27 cellular contexts compared by ENCODE assay signal in the genomic region with DNA sequence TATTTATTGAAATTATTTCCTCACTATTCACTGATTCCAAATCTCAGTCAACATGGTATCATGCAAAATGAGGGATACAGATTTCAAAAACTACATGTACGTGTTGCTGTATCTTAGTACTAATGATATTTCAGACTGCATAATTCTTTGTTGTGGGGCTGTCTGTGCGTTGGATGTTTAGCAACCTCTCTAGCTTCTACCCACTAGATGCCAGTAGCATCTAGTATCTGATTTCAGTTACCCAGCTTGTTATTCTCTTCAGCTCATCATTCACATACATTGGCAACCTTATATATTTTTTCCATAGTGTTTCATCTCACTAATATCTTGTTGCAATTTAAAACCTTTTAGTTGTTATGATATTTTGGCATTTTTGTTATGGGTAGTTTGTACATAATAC. TPM values are rescaled to one million over a fixed set of nuclear protein-coding genes. Genes with fewer than 3 reads are reported as not detected.
A peak's percentile ranks its signal among the peaks of the same experiment; 100 is the strongest.
DNase-seq lines count a peak whose midpoint lies in the region; ATAC-seq and TF ChIP-seq lines count a peak whose summit lies in the region.
"Had no signal": no experiment of that assay in that cellular context is flagged by ENCODE, and none has a peak within 500 bp of the region (broad histone marks: within the 10 kb centered on the region; RNA-seq: fewer than 3 reads in every experiment).

No MANE protein-coding gene starts in this region.

- BruUV-seq in HCT116 (replicated peaks; lab: Mats Ljungman, UMichigan): no TSS peak

- peaks cover 0 to 10% of the 10 kb centered on the region in 2 experiments; a peak in 2 of 4 replicates for H3K4me1 ChIP-seq in HCT116 (ENCODE audit: control insufficient read depth in 1 of 2, insufficient read depth in 2 of 2, low read length in 2 of 2)
- H3K4me1 ChIP-seq: testis, uterus had no signal

- RAD21 ChIA-PET in HCT116 (lab: Charles Lee; ENCODE audit: low non-redundant PET in 1 of 2, low total read pairs in 2 of 2, uncharacterized antibody in 2 of 2, unreplicated experiment in 2 of 2): no interaction called here

- H3K36me3 ChIP-seq in HCT116 (ENCODE audit: control insufficient read depth in 1 of 2, insufficient read depth in 2 of 2, low read length in 2 of 2): no peaks in the 10 kb centered on the region
- H3K36me3 ChIP-seq in SU-DHL-6 (ENCODE audit: low read length): no peaks in the 10 kb centered on the region
- H3K36me3 ChIP-seq: SJCRH30, uterus had no signal

- H2AFZ ChIP-seq in HCT116 (ENCODE audit: low read depth, low read length, poor library complexity, severe bottlenecking) (peak overlapping the region; percentile 28), SU-DHL-6 (ENCODE audit: low read depth, low read length, severe bottlenecking) (no peak overlapping the region)

- H3K36me3 Mint-ChIP-seq in activated naive CD8-positive, alpha-beta T cell treated with anti-CD3 and anti-CD28 coated beads, Interleukin-2, amount 50 U/mL, for 24 hours (ENCODE audit: low read depth): peaks cover 2% of the 10 kb centered on the region
- H3K36me3 Mint-ChIP-seq: activated naive CD4-positive, alpha-beta T cell treated with anti-CD3 and anti-CD28 coated beads, Interleukin-2, amount 50 U/mL, for 72 hours; CD4-positive, CD25-positive, alpha-beta regulatory T cell; natural killer cell had no signal

- peaks cover 19% of the 10 kb centered on the region for H3K27me3 Mint-ChIP-seq in activated naive CD8-positive, alpha-beta T cell treated with anti-CD3 and anti-CD28 coated beads, Interleukin-2, amount 50 U/mL, for 24 hours

- H3K79me2 ChIP-seq in HCT116 (ENCODE audit: insufficient read depth, low read length): no peaks in the 10 kb centered on the region
- H3K79me2 ChIP-seq in SU-DHL-6 (ENCODE audit: insufficient read depth, low read length): no peaks in the 10 kb centered on the region

- no peak for TF ChIP-seq POLR2A in HCT116 (IDR thresholded peaks at IDR 0.05; ENCODE audit: borderline replicate concordance, extremely low read depth, insufficient read depth, insufficient read length)

- no peak overlapping the region for H3K4me2 ChIP-seq in HCT116 (ENCODE audit: low read length)
- H3K4me2 ChIP-seq in SU-DHL-6 (ENCODE audit: low read depth, low read length, poor library complexity, severe bottlenecking): peak overlapping the region; percentile 39

- no peak overlapping the region for H3K27ac Mint-ChIP-seq in activated naive CD8-positive, alpha-beta T cell treated with anti-CD3 and anti-CD28 coated beads, Interleukin-2, amount 50 U/mL, for 24 hours
- H3K27ac Mint-ChIP-seq: activated CD4-positive, alpha-beta memory T cell treated with anti-CD3 and anti-CD28 coated beads, Interleukin-2, amount 10 ng/mL, durations not matched to agents 7 days and 5 days; activated T-helper 2 cell treated with anti-CD3 and anti-CD28 coated beads, Interferon-gamma antibody, Interleukin-2, Interleukin-4, amounts not matched to agents 10 μg/mL and 5 μg/mL and 100 μg/mL, durations not matched to agents 14 hours and 24 hours and 36 hours; CD4-positive, CD25-positive, alpha-beta regulatory T cell; natural killer cell had no signal

- in situ Hi-C loops in ACHN (cut with HindIII; ENCODE audit: low pct_ligation_motif_present, low pct_unique_long_range_greater_than_20kb, low sequenced_read_pairs): no loop called here

- H3K27me3 ChIP-seq in HCT116 (ENCODE audit: insufficient read depth, low read length) (no peaks in the 10 kb centered on the region), SU-DHL-6 (ENCODE audit: low read length) (no peaks in the 10 kb centered on the region)
- H3K27me3 ChIP-seq: SJCRH30, testis, uterus had no signal

- H3K9ac ChIP-seq in HCT116 (ENCODE audit: low read length) (no peak overlapping the region), SU-DHL-6 (ENCODE audit: low read length) (no peak overlapping the region)

- intact Hi-C loops in HCT116 (cut with micrococcal nuclease): no loop called here

- H3K27ac ChIP-seq in HCT116 (ENCODE audit: low read depth, low read length): no peak overlapping the region
- no peak overlapping the region for H3K27ac ChIP-seq in SU-DHL-6 (ENCODE audit: low read depth, low read length)
- H3K27ac ChIP-seq: coronary artery, SJCRH30, testis, uterus had no signal

- POLR2A ChIA-PET in HCT116 (lab: Charles Lee): no interaction called here

- H3K9me3 ChIP-seq in HCT116 (ENCODE audit: control insufficient read depth in 1 of 2, insufficient read depth in 1 of 2, low read depth in 1 of 2, low read length in 2 of 2) (no peaks in the 10 kb centered on the region), SU-DHL-6 (ENCODE audit: insufficient read depth, low read length) (no peaks in the 10 kb centered on the region)
- H3K9me3 ChIP-seq: SJCRH30, testis, uterus had no signal

- TF ChIP-seq CTCF in HCT116 (IDR thresholded peaks at IDR 0.05 in 2 of 3, conservative IDR thresholded peaks at IDR 0.05 in 1 of 3; ENCODE audit: borderline replicate concordance in 1 of 3, insufficient read depth in 1 of 3, low read depth in 2 of 3, low read length in 2 of 3) (no peak), SU-DHL-6 (IDR thresholded peaks at IDR 0.05; ENCODE audit: insufficient read depth, low read length, poor library complexity, severe bottlenecking) (no peak)

- TF ChIP-seq RAD21 in HCT116 (IDR thresholded peaks at IDR 0.05; ENCODE audit: low read depth): no peak

- H3K4me3 Mint-ChIP-seq in activated naive CD8-positive, alpha-beta T cell treated with anti-CD3 and anti-CD28 coated beads, Interleukin-2, amount 50 U/mL, for 24 hours: no peak overlapping the region
- H3K4me3 Mint-ChIP-seq: activated CD4-positive, alpha-beta memory T cell treated with anti-CD3 and anti-CD28 coated beads, Interleukin-2, amount 10 ng/mL, durations not matched to agents 7 days and 5 days; CD4-positive, CD25-positive, alpha-beta regulatory T cell; natural killer cell had no signal

- H3K4me3 ChIP-seq in HCT116 (replicated peaks in 1 of 2; ENCODE audit: low read depth in 1 of 2, low read length in 2 of 2): no peak overlapping the region
- no peak overlapping the region for H3K4me3 ChIP-seq in SU-DHL-6 (ENCODE audit: insufficient read depth, low read length, poor library complexity, severe bottlenecking)
- H3K4me3 ChIP-seq: coronary artery, SJCRH30, uterus had no signal

- DNase-seq in ACHN (peak; percentile 26), HCT116 (ENCODE audit: low read depth, low spot score) (no peak), NCI-H2196 (lab: John Stamatoyannopoulos, UW; ENCODE audit: unreplicated experiment) (no peak)
- DNase-seq in activated naive CD8-positive, alpha-beta T cell treated with anti-CD3 and anti-CD28 coated beads, Interleukin-2, amount 50 U/mL, for 24 hours: no peak
- DNase-seq: activated CD4-positive, alpha-beta memory T cell treated with anti-CD3 and anti-CD28 coated beads, Interleukin-2, amount 10 ng/mL, durations not matched to agents 7 days and 5 days; activated CD4-positive, CD25-positive, alpha-beta regulatory T cell treated with anti-CD3 and anti-CD28 coated beads, Interleukin-2, amount 50 U/mL, for 72 hours; activated CD8-positive, alpha-beta memory T cell treated with anti-CD3 and anti-CD28 coated beads, Interleukin-2, amount 50 U/mL, for 48 hours; anterior cingulate cortex; CD4-positive, CD25-positive, alpha-beta regulatory T cell; H7; IMR-90; left ventricle myocardium superior; natural killer cell; NCI-H1105; NCI-H1930; occipital lobe; SJCRH30; stimulated activated naive CD4-positive, alpha-beta T cell treated with Interleukin-2 at 50 U/mL for 16 hours; testis; uterus had no signal

- H3K4me1 Mint-ChIP-seq in activated naive CD8-positive, alpha-beta T cell treated with anti-CD3 and anti-CD28 coated beads, Interleukin-2, amount 50 U/mL, for 24 hours: peaks cover 7% of the 10 kb centered on the region
- H3K4me1 Mint-ChIP-seq: natural killer cell had no signal

- H4K20me1 ChIP-seq in HCT116 (ENCODE audit: insufficient read depth) (no peaks in the 10 kb centered on the region), SU-DHL-6 (ENCODE audit: low read depth, low read length) (no peaks in the 10 kb centered on the region)

- H3F3A ChIP-seq in SU-DHL-6 (ENCODE audit: insufficient read depth): no peaks in the 10 kb centered on the region

- H3K9me3 Mint-ChIP-seq in activated naive CD8-positive, alpha-beta T cell treated with anti-CD3 and anti-CD28 coated beads, Interleukin-2, amount 50 U/mL, for 24 hours: no peaks in the 10 kb centered on the region
- H3K9me3 Mint-ChIP-seq: activated naive CD4-positive, alpha-beta T cell treated with anti-CD3 and anti-CD28 coated beads, Interleukin-2, amount 50 U/mL, for 72 hours; activated T-helper 2 cell treated with anti-CD3 and anti-CD28 coated beads, Interferon-gamma antibody, Interleukin-2, Interleukin-4, amounts not matched to agents 10 μg/mL and 5 μg/mL and 100 μg/mL, durations not matched to agents 14 hours and 24 hours and 36 hours; natural killer cell had no signal

- CTCF ChIA-PET in HCT116 (lab: Charles Lee): interaction anchor here (1.1 kb wide), 1 partner anchor 94 kb away, joined by 4 read pairs; no protein-coding TSS in a partner anchor

- no peak for ATAC-seq in HCT116
- peak; percentile 31 for ATAC-seq in esophagus mucosa
- ATAC-seq in GM19395 (IDR thresholded peaks at IDR 0.05; ENCODE audit: unreplicated experiment): no peak
- no peak for ATAC-seq in GM19467 (IDR thresholded peaks at IDR 0.05; ENCODE audit: unreplicated experiment)
- ATAC-seq in activated naive CD8-positive, alpha-beta T cell treated with anti-CD3 and anti-CD28 coated beads, Interleukin-2, amount 50 U/mL, for 24 hours: no peak
- ATAC-seq: left ventricle myocardium superior, natural killer cell had no signal

- H3K9me2 ChIP-seq in HCT116 (ENCODE audit: insufficient read depth): no peaks in the 10 kb centered on the region
- no peaks in the 10 kb centered on the region for H3K9me2 ChIP-seq in SU-DHL-6 (replicated peaks; ENCODE audit: insufficient read depth, low read length)

TF ChIP-seq in HCT116, 20 proteins besides CTCF, POLR2A, EP300 and RAD21 (continues in another document):
- no peak for TF ChIP-seq CBX3 (IDR thresholded peaks at IDR 0.05; ENCODE audit: low read depth)
- no peak for TF ChIP-seq ZNF274 (IDR thresholded peaks at IDR 0.05; ENCODE audit: low read depth, low read length)
- no peak for TF ChIP-seq EZH2phosphoT487 (IDR thresholded peaks at IDR 0.05; ENCODE audit: borderline replicate concordance)
- TF ChIP-seq YY1 (IDR thresholded peaks at IDR 0.05; ENCODE audit: extremely low read depth, insufficient replicate concordance, low read depth, low read length): no peak
- TF ChIP-seq POLR2AphosphoS5 (IDR thresholded peaks at IDR 0.05; ENCODE audit: low read depth, low read length): no peak
- no peak for TF ChIP-seq ZFX (IDR thresholded peaks at IDR 0.05)
- TF ChIP-seq JUND (IDR thresholded peaks at IDR 0.05): no peak
- TF ChIP-seq ELF1 (IDR thresholded peaks at IDR 0.05; ENCODE audit: borderline replicate concordance, low read depth): no peak
- no peak for TF ChIP-seq FOSL1 (IDR thresholded peaks at IDR 0.05; ENCODE audit: low read depth)
- TF ChIP-seq, protein P1, sequence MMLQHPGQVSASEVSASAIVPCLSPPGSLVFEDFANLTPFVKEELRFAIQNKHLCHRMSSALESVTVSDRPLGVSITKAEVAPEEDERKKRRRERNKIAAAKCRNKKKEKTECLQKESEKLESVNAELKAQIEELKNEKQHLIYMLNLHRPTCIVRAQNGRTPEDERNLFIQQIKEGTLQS (IDR thresholded peaks at IDR 0.05): no peak
- TF ChIP-seq SRF (IDR thresholded peaks at IDR 0.05; ENCODE audit: low read depth): no peak

RNA-seq across cellular contexts. Expression of a gene that starts 22.5 kb away (rescaled TPM):
- 26.2 TPM for total RNA-seq in HCT116 (2021; ENCODE audit: unreplicated experiment)
- 9.8 and 10.9 TPM in 2 replicates for polyA plus RNA-seq in HCT116 (2012)
- 31.2 TPM for total RNA-seq in esophagus mucosa
